12 cellular contexts compared by ENCODE assay signal in the genomic region with DNA sequence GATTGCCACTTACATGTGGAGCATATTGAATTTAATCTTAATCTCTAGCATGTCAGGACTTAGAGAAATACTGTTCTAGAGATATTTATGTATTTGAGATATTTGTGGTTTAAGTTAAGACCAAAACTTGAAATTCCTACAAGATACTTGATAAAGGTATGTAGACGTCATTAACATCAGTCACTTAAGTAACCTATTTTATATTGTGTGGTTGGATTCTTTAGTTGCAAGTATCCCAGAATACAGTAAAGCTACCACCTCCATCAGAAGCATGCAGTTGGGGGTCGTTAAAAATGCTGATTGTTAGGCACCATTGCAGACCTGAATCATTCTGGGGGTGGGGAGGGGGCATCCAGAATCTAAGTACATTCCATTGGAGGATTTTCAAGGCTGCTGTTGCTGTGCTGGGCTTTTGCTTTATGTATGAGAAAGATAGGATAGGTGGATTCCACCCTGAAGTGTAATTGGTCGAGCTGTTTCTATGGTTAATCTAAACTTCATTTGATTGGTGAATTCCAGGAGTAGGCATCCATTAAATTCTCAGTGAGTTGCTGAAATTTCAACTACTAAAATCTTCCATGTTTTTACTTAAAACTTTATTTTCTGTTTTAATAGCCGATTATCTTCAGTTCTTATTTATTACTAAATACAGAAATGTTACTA. TPM values are rescaled to one million over a fixed set of nuclear protein-coding genes. Genes with fewer than 3 reads are reported as not detected.
DNase-seq lines count a peak whose midpoint lies in the region; ATAC-seq and TF ChIP-seq lines count a peak whose summit lies in the region.
"Had no signal": no experiment of that assay in that cellular context is flagged by ENCODE, and none has a peak within 500 bp of the region (broad histone marks: within the 10 kb centered on the region; RNA-seq: fewer than 3 reads in every experiment).

No MANE protein-coding gene starts in this region.

- no peak overlapping the region for H3K9ac ChIP-seq in iPS-15b (ENCODE audit: low read depth, low read length)

- no peaks in the 10 kb centered on the region for H3K27me3 ChIP-seq in left ventricle myocardium inferior (ENCODE audit: low read depth)
- H3K27me3 ChIP-seq in iPS-15b (ENCODE audit: control insufficient read depth, insufficient read depth, low read length), result no peaks in the 10 kb centered on the region
- H3K27me3 ChIP-seq in BE2C, result no peaks in the 10 kb centered on the region

- H3K4me3 Mint-ChIP-seq in WTC11, result peak overlapping the region; percentile 100; the same call in 1 of the 2 replicates

- POLR2A ChIA-PET in WTC11 (lab: Charles Lee), result no interaction called here

- H3K27me3 Mint-ChIP-seq in WTC11 (ENCODE audit: low read depth), result no peaks in the 10 kb centered on the region; the same call in 1 of the 2 replicates

- H3K4me3 ChIP-seq in left ventricle myocardium inferior (peak overlapping the region; percentile 82), iPS-15b (ENCODE audit: low read depth, low read length) (peak overlapping the region; percentile 14), BE2C (ENCODE audit: low read depth, low read length) (no peak overlapping the region)
- H3K4me3 ChIP-seq: prostate gland had no signal

- peaks cover 40% of the 10 kb centered on the region for H3K4me1 Mint-ChIP-seq in WTC11

- peaks cover 85% of the 10 kb centered on the region for H3K4me1 ChIP-seq in left ventricle myocardium inferior
- peaks cover 9% of the 10 kb centered on the region for H3K4me1 ChIP-seq in iPS-15b (ENCODE audit: control insufficient read depth, insufficient read depth, low read length)
- H3K4me1 ChIP-seq in BE2C, result no peaks in the 10 kb centered on the region

- H3K36me3 ChIP-seq in left ventricle myocardium inferior (peaks cover 60% of the 10 kb centered on the region), iPS-15b (ENCODE audit: control insufficient read depth, insufficient read depth, low read length) (peaks cover 8% of the 10 kb centered on the region), BE2C (peaks cover 65% of the 10 kb centered on the region)

- no peak for ATAC-seq in Right ventricle myocardium inferior
- ATAC-seq in WTC11, result no peak
- ATAC-seq in HG03039 (IDR thresholded peaks at IDR 0.05; ENCODE audit: unreplicated experiment), result no peak

- H3K27ac ChIP-seq in left ventricle myocardium inferior (replicated peaks), result no peak overlapping the region
- H3K27ac ChIP-seq: HL-60, prostate gland had no signal

- H3K9me3 Mint-ChIP-seq in WTC11, result no peaks in the 10 kb centered on the region

- no peak for DNase-seq in left ventricle myocardium inferior
- DNase-seq in Right ventricle myocardium inferior (ENCODE audit: missing footprints), result no peak
- no peak for DNase-seq in WTC11 (ENCODE audit: low spot score)
- DNase-seq in NCI-H2107 (lab: John Stamatoyannopoulos, UW), result no peak
- DNase-seq in NCI-H2029 treated with DMSO at 0.1 percent for 48 hours (lab: John Stamatoyannopoulos, UW), result no peak
- DNase-seq in BE2C, result no peak
- DNase-seq: Caco-2, NCI-H1930 had no signal

- H3K36me3 Mint-ChIP-seq in WTC11, result peaks cover 78% of the 10 kb centered on the region

- H3K9me3 ChIP-seq in left ventricle myocardium inferior (replicated peaks), result no peaks in the 10 kb centered on the region
- no peaks in the 10 kb centered on the region for H3K9me3 ChIP-seq in iPS-15b (ENCODE audit: control insufficient read depth, insufficient read depth, low read length)
- no peaks in the 10 kb centered on the region for H3K9me3 ChIP-seq in BE2C
- H3K9me3 ChIP-seq: Caco-2, prostate gland had no signal

- TF ChIP-seq CTCF in left ventricle myocardium inferior (IDR thresholded peaks at IDR 0.05; ENCODE audit: borderline replicate concordance) (no peak), WTC11 (IDR thresholded peaks at IDR 0.05) (no peak), BE2C (IDR thresholded peaks at IDR 0.05; ENCODE audit: low read depth, low read length) (no peak)

- CTCF ChIA-PET in WTC11 (lab: Charles Lee), result interaction anchor here (1.0 to 1.3 kb wide), 5 partner anchors 17 to 59 kb away, joined by 4 to 5 read pairs (median 4); no protein-coding TSS in a partner anchor

- intact Hi-C loops in left ventricle myocardium inferior (cut with micrococcal nuclease), result loop anchor here (5.0 kb wide), 1 partner anchor 56 kb away; no protein-coding TSS in a partner anchor
- intact Hi-C loops in Right ventricle myocardium inferior (cut with DNase I), result no loop called here

- H3K27ac Mint-ChIP-seq in WTC11, result peak overlapping the region; percentile 62

TF ChIP-seq in WTC11, 78 proteins besides CTCF, POLR2A, EP300 and RAD21 (continues in another document):
- TF ChIP-seq NFE2L1 (CRISPR knock-in tag; IDR thresholded peaks at IDR 0.05) (no peak), FOXP1 (CRISPR knock-in tag; IDR thresholded peaks at IDR 0.05; ENCODE audit: borderline replicate concordance) (no peak), IRF2 (CRISPR knock-in tag; IDR thresholded peaks at IDR 0.05; ENCODE audit: borderline replicate concordance, low read depth) (no peak), ETV6 (CRISPR knock-in tag; IDR thresholded peaks at IDR 0.05) (no peak), ELF4 (CRISPR knock-in tag; IDR thresholded peaks at IDR 0.05; ENCODE audit: low read depth) (no peak), CREB1 (CRISPR knock-in tag; IDR thresholded peaks at IDR 0.05) (no peak)
- TF ChIP-seq, protein P1, sequence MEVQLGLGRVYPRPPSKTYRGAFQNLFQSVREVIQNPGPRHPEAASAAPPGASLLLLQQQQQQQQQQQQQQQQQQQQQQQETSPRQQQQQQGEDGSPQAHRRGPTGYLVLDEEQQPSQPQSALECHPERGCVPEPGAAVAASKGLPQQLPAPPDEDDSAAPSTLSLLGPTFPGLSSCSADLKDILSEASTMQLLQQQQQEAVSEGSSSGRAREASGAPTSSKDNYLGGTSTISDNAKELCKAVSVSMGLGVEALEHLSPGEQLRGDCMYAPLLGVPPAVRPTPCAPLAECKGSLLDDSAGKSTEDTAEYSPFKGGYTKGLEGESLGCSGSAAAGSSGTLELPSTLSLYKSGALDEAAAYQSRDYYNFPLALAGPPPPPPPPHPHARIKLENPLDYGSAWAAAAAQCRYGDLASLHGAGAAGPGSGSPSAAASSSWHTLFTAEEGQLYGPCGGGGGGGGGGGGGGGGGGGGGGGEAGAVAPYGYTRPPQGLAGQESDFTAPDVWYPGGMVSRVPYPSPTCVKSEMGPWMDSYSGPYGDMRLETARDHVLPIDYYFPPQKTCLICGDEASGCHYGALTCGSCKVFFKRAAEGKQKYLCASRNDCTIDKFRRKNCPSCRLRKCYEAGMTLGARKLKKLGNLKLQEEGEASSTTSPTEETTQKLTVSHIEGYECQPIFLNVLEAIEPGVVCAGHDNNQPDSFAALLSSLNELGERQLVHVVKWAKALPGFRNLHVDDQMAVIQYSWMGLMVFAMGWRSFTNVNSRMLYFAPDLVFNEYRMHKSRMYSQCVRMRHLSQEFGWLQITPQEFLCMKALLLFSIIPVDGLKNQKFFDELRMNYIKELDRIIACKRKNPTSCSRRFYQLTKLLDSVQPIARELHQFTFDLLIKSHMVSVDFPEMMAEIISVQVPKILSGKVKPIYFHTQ (CRISPR knock-in tag; IDR thresholded peaks at IDR 0.05), result no peak
- TF ChIP-seq, protein P2, sequence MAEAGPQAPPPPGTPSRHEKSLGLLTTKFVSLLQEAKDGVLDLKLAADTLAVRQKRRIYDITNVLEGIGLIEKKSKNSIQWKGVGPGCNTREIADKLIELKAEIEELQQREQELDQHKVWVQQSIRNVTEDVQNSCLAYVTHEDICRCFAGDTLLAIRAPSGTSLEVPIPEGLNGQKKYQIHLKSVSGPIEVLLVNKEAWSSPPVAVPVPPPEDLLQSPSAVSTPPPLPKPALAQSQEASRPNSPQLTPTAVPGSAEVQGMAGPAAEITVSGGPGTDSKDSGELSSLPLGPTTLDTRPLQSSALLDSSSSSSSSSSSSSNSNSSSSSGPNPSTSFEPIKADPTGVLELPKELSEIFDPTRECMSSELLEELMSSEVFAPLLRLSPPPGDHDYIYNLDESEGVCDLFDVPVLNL (CRISPR knock-in tag; IDR thresholded peaks at IDR 0.05; ENCODE audit: borderline replicate concordance, low read depth), result no peak
- TF ChIP-seq, protein P3, sequence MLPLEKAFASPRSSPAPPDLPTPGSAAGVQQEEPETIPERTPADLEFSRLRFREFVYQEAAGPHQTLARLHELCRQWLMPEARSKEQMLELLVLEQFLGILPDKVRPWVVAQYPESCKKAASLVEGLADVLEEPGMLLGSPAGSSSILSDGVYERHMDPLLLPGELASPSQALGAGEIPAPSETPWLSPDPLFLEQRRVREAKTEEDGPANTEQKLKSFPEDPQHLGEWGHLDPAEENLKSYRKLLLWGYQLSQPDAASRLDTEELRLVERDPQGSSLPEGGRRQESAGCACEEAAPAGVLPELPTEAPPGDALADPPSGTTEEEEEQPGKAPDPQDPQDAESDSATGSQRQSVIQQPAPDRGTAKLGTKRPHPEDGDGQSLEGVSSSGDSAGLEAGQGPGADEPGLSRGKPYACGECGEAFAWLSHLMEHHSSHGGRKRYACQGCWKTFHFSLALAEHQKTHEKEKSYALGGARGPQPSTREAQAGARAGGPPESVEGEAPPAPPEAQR (CRISPR knock-in tag; IDR thresholded peaks at IDR 0.05), result no peak
- TF ChIP-seq, protein P4, sequence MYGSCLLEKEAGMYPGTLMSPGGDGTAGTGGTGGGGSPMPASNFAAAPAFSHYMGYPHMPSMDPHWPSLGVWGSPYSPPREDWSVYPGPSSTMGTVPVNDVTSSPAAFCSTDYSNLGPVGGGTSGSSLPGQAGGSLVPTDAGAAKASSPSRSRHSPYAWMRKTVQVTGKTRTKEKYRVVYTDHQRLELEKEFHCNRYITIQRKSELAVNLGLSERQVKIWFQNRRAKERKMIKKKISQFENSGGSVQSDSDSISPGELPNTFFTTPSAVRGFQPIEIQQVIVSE (CRISPR knock-in tag; IDR thresholded peaks at IDR 0.05; ENCODE audit: borderline replicate concordance), result no peak
- TF ChIP-seq, protein P5, sequence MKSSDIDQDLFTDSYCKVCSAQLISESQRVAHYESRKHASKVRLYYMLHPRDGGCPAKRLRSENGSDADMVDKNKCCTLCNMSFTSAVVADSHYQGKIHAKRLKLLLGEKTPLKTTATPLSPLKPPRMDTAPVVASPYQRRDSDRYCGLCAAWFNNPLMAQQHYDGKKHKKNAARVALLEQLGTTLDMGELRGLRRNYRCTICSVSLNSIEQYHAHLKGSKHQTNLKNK (CRISPR knock-in tag; IDR thresholded peaks at IDR 0.05), result no peak
- TF ChIP-seq, protein P6, sequence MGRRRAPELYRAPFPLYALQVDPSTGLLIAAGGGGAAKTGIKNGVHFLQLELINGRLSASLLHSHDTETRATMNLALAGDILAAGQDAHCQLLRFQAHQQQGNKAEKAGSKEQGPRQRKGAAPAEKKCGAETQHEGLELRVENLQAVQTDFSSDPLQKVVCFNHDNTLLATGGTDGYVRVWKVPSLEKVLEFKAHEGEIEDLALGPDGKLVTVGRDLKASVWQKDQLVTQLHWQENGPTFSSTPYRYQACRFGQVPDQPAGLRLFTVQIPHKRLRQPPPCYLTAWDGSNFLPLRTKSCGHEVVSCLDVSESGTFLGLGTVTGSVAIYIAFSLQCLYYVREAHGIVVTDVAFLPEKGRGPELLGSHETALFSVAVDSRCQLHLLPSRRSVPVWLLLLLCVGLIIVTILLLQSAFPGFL (CRISPR knock-in tag; IDR thresholded peaks at IDR 0.05; ENCODE audit: borderline replicate concordance), result no peak

RNA-seq across cellular contexts. Expression of a gene that starts 4.0 kb away (rescaled TPM):
- 324 TPM for total RNA-seq in left ventricle myocardium inferior
- total RNA-seq in Right ventricle myocardium inferior, result 348 TPM
- total RNA-seq in WTC11 (2021), result 894 to 987 TPM (median 963 TPM) in 3 replicates
- polyA plus RNA-seq in BE2C (2012; ENCODE audit: insufficient read depth, insufficient read length, low read depth), result 794 TPM
